In the genomic region with DNA sequence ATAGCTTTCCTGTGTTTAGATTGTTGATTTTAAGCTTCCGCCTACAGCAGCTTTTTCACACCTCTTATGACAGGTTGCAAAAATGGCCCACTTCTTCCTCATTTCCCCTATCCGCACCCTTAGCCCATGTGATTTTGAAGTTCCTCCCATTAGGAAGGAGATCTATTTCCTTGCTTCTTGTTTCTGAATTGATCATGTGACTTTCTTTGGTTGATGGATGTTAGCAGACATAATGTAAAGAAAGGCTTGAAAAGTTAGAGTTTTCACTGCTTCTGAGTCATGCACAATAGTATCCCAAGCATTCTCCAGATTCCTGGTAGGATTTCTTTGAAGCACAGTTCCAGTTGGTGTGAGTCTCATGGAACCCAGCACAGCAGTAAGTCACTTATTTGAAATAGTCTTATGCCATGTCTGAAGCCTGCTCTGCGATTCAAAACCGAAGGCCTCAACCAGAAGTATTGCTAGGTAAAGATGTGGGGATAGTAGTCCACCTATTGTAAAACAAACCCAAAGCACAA, we compare ENCODE assay signal across 14 cellular contexts.
DNase-seq lines count a peak whose midpoint lies in the region; FAIRE-seq and TF ChIP-seq lines count a peak whose summit lies in the region.
"Had no signal": no experiment of that assay in that cellular context is flagged by ENCODE, and none has a peak within 500 bp of the region (broad histone marks: within the 10 kb centered on the region; RNA-seq: fewer than 3 reads in every experiment).

No MANE protein-coding gene starts in this region.

- FAIRE-seq in D721Med (lab: Jason Lieb, UNC): no peak

- H3F3A ChIP-seq in PC-9 (ENCODE audit: insufficient read depth, low read depth): no peaks in the 10 kb centered on the region

- H3K79me2 ChIP-seq in PC-9 (ENCODE audit: low read depth): no peaks in the 10 kb centered on the region

- H3K4me3 ChIP-seq in NT2/D1 (ENCODE audit: insufficient read length, low read depth): no peak overlapping the region
- H3K4me3 ChIP-seq in PC-9: no peak overlapping the region
- H3K4me3 ChIP-seq: SJCRH30 had no signal

- H3K9ac ChIP-seq in NT2/D1 (ENCODE audit: insufficient read length, low read depth): no peak overlapping the region

- H3K9me3 ChIP-seq in NT2/D1 (ENCODE audit: insufficient read depth, low read length): no peaks in the 10 kb centered on the region
- H3K9me3 ChIP-seq in PC-9 (ENCODE audit: insufficient read depth, low read depth): no peaks in the 10 kb centered on the region
- H3K9me3 ChIP-seq: SJCRH30 had no signal

- no peaks in the 10 kb centered on the region for H3K27me3 ChIP-seq in NT2/D1 (ENCODE audit: insufficient read depth, insufficient read length)
- no peaks in the 10 kb centered on the region for H3K27me3 ChIP-seq in PC-9 (ENCODE audit: insufficient read depth, low read depth)
- H3K27me3 ChIP-seq: SJCRH30 had no signal

- no TSS peak for BruUV-seq in PC-9 (replicated peaks; lab: Mats Ljungman, UMichigan)

- DNase-seq in NT2/D1 (ENCODE audit: low read depth, low spot score) (peak; percentile 6), foreskin melanocyte (peak; percentile 32), renal cortical epithelial cell (ENCODE audit: low read depth) (peak; percentile 88), PC-9 (no peak), EL (no peak), D721Med (ENCODE audit: insufficient read length, low spot score) (no peak)
- DNase-seq: DMS 273 treated with DMSO at 0.1 percent for 48 hours, NCI-H1436, NCI-H2029 treated with DMSO at 0.1 percent for 48 hours, NCI-H524, OCI-M1, SJCRH30 had no signal

- peak overlapping the region; percentile 65 for H3K27ac ChIP-seq in C4-2B
- H3K27ac ChIP-seq in PC-9: no peak overlapping the region
- H3K27ac ChIP-seq: RWPE1, SJCRH30 had no signal

- no peak overlapping the region for H3K4me2 ChIP-seq in PC-9

- H3K4me1 ChIP-seq in NT2/D1 (ENCODE audit: insufficient read depth, insufficient read length): no peaks in the 10 kb centered on the region
- H3K4me1 ChIP-seq in PC-9 (replicated peaks; ENCODE audit: insufficient read depth): no peaks in the 10 kb centered on the region
- H3K4me1 ChIP-seq: SJCRH30 had no signal

- no peaks in the 10 kb centered on the region for H3K9me2 ChIP-seq in PC-9 (ENCODE audit: insufficient read depth)

- H4K20me1 ChIP-seq in PC-9 (ENCODE audit: insufficient read depth): no peaks in the 10 kb centered on the region

- H3K36me3 ChIP-seq in NT2/D1 (ENCODE audit: insufficient read depth, insufficient read length, low read length): no peaks in the 10 kb centered on the region
- H3K36me3 ChIP-seq in PC-9 (ENCODE audit: low read depth): no peaks in the 10 kb centered on the region
- H3K36me3 ChIP-seq: SJCRH30 had no signal

- POLR2A ChIA-PET in PC-9 (lab: Charles Lee; ENCODE audit: unreplicated experiment): no interaction called here

- CTCF ChIA-PET in PC-9 (lab: Charles Lee): no interaction called here

- TF ChIP-seq CTCF in C4-2B (conservative IDR thresholded peaks at IDR 0.05) (no peak), PC-9 (conservative IDR thresholded peaks at IDR 0.05) (no peak), D721Med (IDR thresholded peaks at IDR 0.05; ENCODE audit: insufficient read depth, missing control alignments) (no peak)

- no peak overlapping the region for H2AFZ ChIP-seq in PC-9

- intact Hi-C loops in PC-9 (cut with micrococcal nuclease; ENCODE audit: unreplicated experiment): no loop called here

Comparison
In these comparisons a context has a peak if more than half of its experiments do, and no peak if none do; other contexts are left out.
1. DNase-seq: peak in NT2/D1 (single experiment), foreskin melanocyte (single experiment) and renal cortical epithelial cell (single experiment); none in PC-9 (0 of 2), EL (single experiment) and D721Med (single experiment).